13 cellular contexts compared by ENCODE assay signal in genomic region chr4:173182403-173182802, GRCh38. TPM values are rescaled to one million over a fixed set of nuclear protein-coding genes. Genes with fewer than 3 reads are reported as not detected.
DNase-seq lines count a peak whose midpoint lies in the region; ATAC-seq and TF ChIP-seq lines count a peak whose summit lies in the region.
"Had no signal": no experiment of that assay in that cellular context is flagged by ENCODE, and none has a peak within 500 bp of the region (broad histone marks: within the 10 kb centered on the region; RNA-seq: fewer than 3 reads in every experiment).

No MANE protein-coding gene starts in this region.

- intact Hi-C loops in activated CD4-positive, alpha-beta T cell treated with anti-CD3 and anti-CD28 coated beads for 36 hours (cut with DNase I, micrococcal nuclease) = no loop called here
- intact Hi-C loops in activated naive CD4-positive, alpha-beta T cell treated with anti-CD3 and anti-CD28 coated beads for 36 hours (cut with micrococcal nuclease) = loop anchor here (5.0 kb wide), 1 partner anchor 1100 kb away; the partner anchor contains the start of genes CEP44 and FBXO8

- peaks cover 5% of the 10 kb centered on the region for H3K4me1 ChIP-seq in smooth muscle cell (ENCODE audit: low read depth)
- H3K4me1 ChIP-seq: uterus had no signal

- no peaks in the 10 kb centered on the region for H3K36me3 ChIP-seq in smooth muscle cell (ENCODE audit: low read depth)
- H3K36me3 ChIP-seq: cardiac muscle cell, neural progenitor cell, uterus had no signal

- no peak for TF ChIP-seq CTCF in smooth muscle cell (IDR thresholded peaks at IDR 0.05; ENCODE audit: borderline replicate concordance, insufficient read depth, poor library complexity, severe bottlenecking)

- peak overlapping the region; percentile 71 for H3K27ac ChIP-seq in epithelial cell of prostate
- H3K27ac ChIP-seq in smooth muscle cell (ENCODE audit: low read depth) = peak overlapping the region; percentile 75
- H3K27ac ChIP-seq: cardiac muscle cell, neural progenitor cell, uterus had no signal

- peak; percentile 32 for ATAC-seq in activated CD4-positive, alpha-beta T cell treated with anti-CD3 and anti-CD28 coated beads for 36 hours
- no peak for ATAC-seq in naive thymus-derived CD8-positive, alpha-beta T cell
- no peak for ATAC-seq in HG03025 (IDR thresholded peaks at IDR 0.05; ENCODE audit: low FRiP score, unreplicated experiment)

- H3K9me3 ChIP-seq in smooth muscle cell (replicated peaks; ENCODE audit: low read depth) = no peaks in the 10 kb centered on the region
- H3K9me3 ChIP-seq: uterus had no signal

- peaks cover 7% of the 10 kb centered on the region for H3K79me2 ChIP-seq in smooth muscle cell (ENCODE audit: low read depth)

- peak; percentile 29 for DNase-seq in activated CD4-positive, alpha-beta T cell treated with anti-CD3 and anti-CD28 coated beads for 36 hours
- no peak for DNase-seq in activated CD4-positive, alpha-beta T cell treated with anti-CD3 and anti-CD28 coated beads, Interleukin-2, amount 10 ng/mL, durations not matched to agents 7 days and 5 days
- DNase-seq in RKO (ENCODE audit: low spot score) (peak; percentile 58), epithelial cell of prostate (ENCODE audit: low read depth, low spot score) (peak; percentile 94), smooth muscle cell (lab: John Stamatoyannopoulos, UW; ENCODE audit: unreplicated experiment) (no peak)
- DNase-seq in naive thymus-derived CD8-positive, alpha-beta T cell = no peak
- no peak for DNase-seq in activated naive CD4-positive, alpha-beta T cell treated with anti-CD3 and anti-CD28 coated beads for 36 hours
- DNase-seq: activated CD4-positive, alpha-beta T cell treated with anti-CD3 and anti-CD28 coated beads, Interleukin-2, amount 50 U/mL, for 4 hours; AML-193; uterus had no signal

- CTCF ChIA-PET in activated CD4-positive, alpha-beta T cell treated with anti-CD3 and anti-CD28 coated beads for 36 hours (lab: Charles Lee) = interaction anchor here (0.6 to 2.1 kb wide), 2 partner anchors 8 to 119 kb away, joined by 3 to 4 read pairs; no protein-coding TSS in a partner anchor
- CTCF ChIA-PET in activated CD4-positive, alpha-beta T cell treated with anti-CD3 and anti-CD28 coated beads, Interleukin-2, amount 10 ng/mL, durations not matched to agents 7 days and 5 days (lab: Charles Lee) = no interaction called here
- CTCF ChIA-PET in activated naive CD4-positive, alpha-beta T cell treated with anti-CD3 and anti-CD28 coated beads for 36 hours (lab: Charles Lee) = interaction anchor here (0.6 to 0.7 kb wide), 2 partner anchors 32 to 161 kb away, joined by 3 read pairs; no protein-coding TSS in a partner anchor

- no peaks in the 10 kb centered on the region for H3K27me3 Mint-ChIP-seq in activated CD4-positive, alpha-beta T cell treated with anti-CD3 and anti-CD28 coated beads for 36 hours
- H3K27me3 Mint-ChIP-seq in activated CD4-positive, alpha-beta T cell treated with anti-CD3 and anti-CD28 coated beads, Interleukin-2, amount 10 ng/mL, durations not matched to agents 7 days and 5 days = no peaks in the 10 kb centered on the region
- H3K27me3 Mint-ChIP-seq in naive thymus-derived CD8-positive, alpha-beta T cell = no peaks in the 10 kb centered on the region
- H3K27me3 Mint-ChIP-seq in activated naive CD4-positive, alpha-beta T cell treated with anti-CD3 and anti-CD28 coated beads for 36 hours (ENCODE audit: low read depth) = no peaks in the 10 kb centered on the region

- no peak overlapping the region for H3K4me3 ChIP-seq in smooth muscle cell
- H3K4me3 ChIP-seq: cardiac muscle cell, neural progenitor cell, uterus had no signal

- H3K4me2 ChIP-seq in smooth muscle cell = peak overlapping the region; percentile 76
- H3K4me2 ChIP-seq: neural progenitor cell had no signal

- no peak overlapping the region for H2AFZ ChIP-seq in smooth muscle cell (ENCODE audit: low read depth)
- H2AFZ ChIP-seq: neural progenitor cell had no signal

- H3F3A ChIP-seq in smooth muscle cell (ENCODE audit: low read depth) = no peaks in the 10 kb centered on the region

- H3K9me3 Mint-ChIP-seq in activated CD4-positive, alpha-beta T cell treated with anti-CD3 and anti-CD28 coated beads for 36 hours (ENCODE audit: low read depth) = no peaks in the 10 kb centered on the region
- no peaks in the 10 kb centered on the region for H3K9me3 Mint-ChIP-seq in activated CD4-positive, alpha-beta T cell treated with anti-CD3 and anti-CD28 coated beads, Interleukin-2, amount 10 ng/mL, durations not matched to agents 7 days and 5 days
- no peaks in the 10 kb centered on the region for H3K9me3 Mint-ChIP-seq in naive thymus-derived CD8-positive, alpha-beta T cell
- no peaks in the 10 kb centered on the region for H3K9me3 Mint-ChIP-seq in activated naive CD4-positive, alpha-beta T cell treated with anti-CD3 and anti-CD28 coated beads for 36 hours
- H3K9me3 Mint-ChIP-seq: neural progenitor cell had no signal

- H3K36me3 Mint-ChIP-seq in activated CD4-positive, alpha-beta T cell treated with anti-CD3 and anti-CD28 coated beads for 36 hours (ENCODE audit: low read depth) = peaks cover 2% of the 10 kb centered on the region
- H3K36me3 Mint-ChIP-seq in activated CD4-positive, alpha-beta T cell treated with anti-CD3 and anti-CD28 coated beads, Interleukin-2, amount 10 ng/mL, durations not matched to agents 7 days and 5 days (ENCODE audit: low read depth) = no peaks in the 10 kb centered on the region
- no peaks in the 10 kb centered on the region for H3K36me3 Mint-ChIP-seq in naive thymus-derived CD8-positive, alpha-beta T cell
- no peaks in the 10 kb centered on the region for H3K36me3 Mint-ChIP-seq in activated naive CD4-positive, alpha-beta T cell treated with anti-CD3 and anti-CD28 coated beads for 36 hours (ENCODE audit: low read depth)

- H3K4me3 Mint-ChIP-seq in activated CD4-positive, alpha-beta T cell treated with anti-CD3 and anti-CD28 coated beads for 36 hours = no peak overlapping the region
- H3K4me3 Mint-ChIP-seq in activated CD4-positive, alpha-beta T cell treated with anti-CD3 and anti-CD28 coated beads, Interleukin-2, amount 10 ng/mL, durations not matched to agents 7 days and 5 days = no peak overlapping the region
- H3K4me3 Mint-ChIP-seq in naive thymus-derived CD8-positive, alpha-beta T cell = no peak overlapping the region
- H3K4me3 Mint-ChIP-seq in activated naive CD4-positive, alpha-beta T cell treated with anti-CD3 and anti-CD28 coated beads for 36 hours = no peak overlapping the region
- H3K4me3 Mint-ChIP-seq: neural progenitor cell had no signal

- H4K20me1 ChIP-seq in smooth muscle cell (ENCODE audit: low read depth) = no peaks in the 10 kb centered on the region

- H3K4me1 Mint-ChIP-seq in activated CD4-positive, alpha-beta T cell treated with anti-CD3 and anti-CD28 coated beads for 36 hours = peaks cover 31% of the 10 kb centered on the region
- H3K4me1 Mint-ChIP-seq in activated CD4-positive, alpha-beta T cell treated with anti-CD3 and anti-CD28 coated beads, Interleukin-2, amount 10 ng/mL, durations not matched to agents 7 days and 5 days = peaks cover 13% of the 10 kb centered on the region
- H3K4me1 Mint-ChIP-seq in naive thymus-derived CD8-positive, alpha-beta T cell = peaks cover 11 to 42% (median 25%) of the 10 kb centered on the region in 4 donors
- H3K4me1 Mint-ChIP-seq in activated naive CD4-positive, alpha-beta T cell treated with anti-CD3 and anti-CD28 coated beads for 36 hours (ENCODE audit: low read depth) = peaks cover 34% of the 10 kb centered on the region
- H3K4me1 Mint-ChIP-seq: neural progenitor cell had no signal

- peak overlapping the region; percentile 18 for H3K9ac ChIP-seq in smooth muscle cell (ENCODE audit: low read depth)
- H3K9ac ChIP-seq: neural progenitor cell had no signal

- 69% methylated on average over 4 of the region's 4 CpGs for WGBS in smooth muscle cell (ENCODE audit: low lambda C conversion rate)

- no peak overlapping the region for H3K27ac Mint-ChIP-seq in activated CD4-positive, alpha-beta T cell treated with anti-CD3 and anti-CD28 coated beads for 36 hours
- no peak overlapping the region for H3K27ac Mint-ChIP-seq in activated CD4-positive, alpha-beta T cell treated with anti-CD3 and anti-CD28 coated beads, Interleukin-2, amount 10 ng/mL, durations not matched to agents 7 days and 5 days
- H3K27ac Mint-ChIP-seq in naive thymus-derived CD8-positive, alpha-beta T cell = peak overlapping the region in 2 of 10 donors; percentile 9 to 29
- H3K27ac Mint-ChIP-seq in activated naive CD4-positive, alpha-beta T cell treated with anti-CD3 and anti-CD28 coated beads for 36 hours = no peak overlapping the region
- H3K27ac Mint-ChIP-seq: neural progenitor cell had no signal

- POLR2A ChIA-PET in activated CD4-positive, alpha-beta T cell treated with anti-CD3 and anti-CD28 coated beads for 36 hours (lab: Charles Lee) = interaction anchor here (0.6 kb wide), 1 partner anchor 10 kb away, joined by 3 read pairs; no protein-coding TSS in a partner anchor
- POLR2A ChIA-PET in activated CD4-positive, alpha-beta T cell treated with anti-CD3 and anti-CD28 coated beads, Interleukin-2, amount 10 ng/mL, durations not matched to agents 7 days and 5 days (lab: Charles Lee) = no interaction called here
- POLR2A ChIA-PET in naive thymus-derived CD8-positive, alpha-beta T cell (lab: Charles Lee) = no interaction called here

- no peaks in the 10 kb centered on the region for H3K27me3 ChIP-seq in smooth muscle cell (ENCODE audit: low read depth)
- H3K27me3 ChIP-seq: cardiac muscle cell, neural progenitor cell, uterus had no signal

RNA-seq across cellular contexts. Expression of gene GALNT7, which starts 13.8 kb away (rescaled TPM):
- 10 to 100 TPM; 11.4 to 15.1 TPM for total RNA-seq in activated CD4-positive, alpha-beta T cell treated with anti-CD3 and anti-CD28 coated beads for 36 hours
- total RNA-seq in activated CD4-positive, alpha-beta T cell treated with anti-CD3 and anti-CD28 coated beads, Interleukin-2, amount 10 ng/mL, durations not matched to agents 7 days and 5 days = 10 to 100 TPM; 21.6 to 23.6 TPM
- 22.0 and 33.4 TPM in 2 replicates for total RNA-seq in smooth muscle cell
- 8.1 and 9.0 TPM in 2 replicates for polyA plus RNA-seq in smooth muscle cell
- 10 to 100 TPM; 17.5 to 18.7 TPM for total RNA-seq in naive thymus-derived CD8-positive, alpha-beta T cell
- 1 to 10 TPM; 5.6 to 8.6 (median 6.8) TPM for polyA plus RNA-seq in naive thymus-derived CD8-positive, alpha-beta T cell
- total RNA-seq in activated naive CD4-positive, alpha-beta T cell treated with anti-CD3 and anti-CD28 coated beads for 36 hours = 10 to 100 TPM in 1 of 2 experiments, 1 to 10 TPM in 1; 8.5 to 11.1 TPM

Comparison
In these comparisons a context has a peak if more than half of its experiments do, and no peak if none do; other contexts are left out.
1. DNase-seq: peak in activated CD4-positive, alpha-beta T cell treated with anti-CD3 and anti-CD28 coated beads for 36 hours (single experiment), RKO (single experiment) and epithelial cell of prostate (single experiment); none in activated CD4-positive, alpha-beta T cell treated with anti-CD3 and anti-CD28 coated beads, Interleukin-2, amount 10 ng/mL, durations not matched to agents 7 days and 5 days (single experiment), smooth muscle cell (single experiment), naive thymus-derived CD8-positive, alpha-beta T cell (0 of 10) and activated naive CD4-positive, alpha-beta T cell treated with anti-CD3 and anti-CD28 coated beads for 36 hours (single experiment).